In genomic region chr2:157173740-157174184, GRCh38 we compare ENCODE assay signal across 8 cellular contexts.
A peak's percentile ranks its signal among the peaks of the same experiment; 100 is the strongest.
DNase-seq lines count a peak whose midpoint lies in the region; TF ChIP-seq lines count a peak whose summit lies in the region.

No MANE protein-coding gene starts in this region.

- H3K27ac ChIP-seq in left ventricle myocardium inferior (replicated peaks) (peak overlapping the region; percentile 43), subcutaneous abdominal adipose tissue (ENCODE audit: low read depth, low read length) (peak overlapping the region; percentile 14), adrenal gland (peak overlapping the region in 1 of 5 donors; percentile 67)

- no peaks in the 10 kb centered on the region for H3K9me3 ChIP-seq in left ventricle myocardium inferior (replicated peaks)
- no peaks in the 10 kb centered on the region for H3K9me3 ChIP-seq in subcutaneous abdominal adipose tissue (ENCODE audit: control insufficient read depth in 5 of 5, low read length in 5 of 5)
- no peaks in the 10 kb centered on the region for H3K9me3 ChIP-seq in adrenal gland (replicated peaks in 1 of 3)

- intact Hi-C loops in left ventricle myocardium inferior (cut with micrococcal nuclease) (no loop called here), adrenal gland (cut with DNase I) (no loop called here)

- H3K36me3 ChIP-seq in left ventricle myocardium inferior = no peaks in the 10 kb centered on the region
- no peaks in the 10 kb centered on the region for H3K36me3 ChIP-seq in subcutaneous abdominal adipose tissue (ENCODE audit: control insufficient read depth in 5 of 5, insufficient read depth in 5 of 5, low read length in 5 of 5)
- no peaks in the 10 kb centered on the region for H3K36me3 ChIP-seq in adrenal gland (replicated peaks in 1 of 2)

- no peaks in the 10 kb centered on the region for H3K27me3 ChIP-seq in left ventricle myocardium inferior (ENCODE audit: low read depth)
- H3K27me3 ChIP-seq in subcutaneous abdominal adipose tissue (ENCODE audit: control insufficient read depth in 5 of 5, insufficient read depth in 4 of 5, low read length in 5 of 5) = no peaks in the 10 kb centered on the region
- no peaks in the 10 kb centered on the region for H3K27me3 ChIP-seq in adrenal gland

- in situ Hi-C loops in astrocyte of the cerebellum (cut with HindIII; ENCODE audit: low sequenced_read_pairs) = no loop called here

- H3K4me1 ChIP-seq in left ventricle myocardium inferior (peaks cover 15% of the 10 kb centered on the region), subcutaneous abdominal adipose tissue (ENCODE audit: control insufficient read depth in 5 of 5, insufficient read depth in 5 of 5, low read length in 5 of 5) (peaks cover 0 to 16% (median 8%) of the 10 kb centered on the region in 5 donors), adrenal gland (replicated peaks in 1 of 2) (no peaks in the 10 kb centered on the region)

- no peak overlapping the region for H3K4me3 ChIP-seq in HFF-Myc (replicated peaks; ENCODE audit: low read depth, low read length)
- no peak overlapping the region for H3K4me3 ChIP-seq in astrocyte of the cerebellum (ENCODE audit: low read depth, low read length)
- no peak overlapping the region for H3K4me3 ChIP-seq in left ventricle myocardium inferior
- no peak overlapping the region for H3K4me3 ChIP-seq in subcutaneous abdominal adipose tissue (ENCODE audit: low read depth in 1 of 5, low read length in 5 of 5)
- no peak overlapping the region for H3K4me3 ChIP-seq in adrenal gland

- H3K9ac ChIP-seq in subcutaneous abdominal adipose tissue (ENCODE audit: low read length in 5 of 5) = no peak overlapping the region

- no peak for TF ChIP-seq CTCF in HFF-Myc (IDR thresholded peaks at IDR 0.05; ENCODE audit: low read depth, low read length, missing control alignments)
- no peak for TF ChIP-seq CTCF in astrocyte of the cerebellum (IDR thresholded peaks at IDR 0.05; ENCODE audit: low read depth, low read length, missing control alignments)
- no peak for TF ChIP-seq CTCF in left ventricle myocardium inferior (IDR thresholded peaks at IDR 0.05; ENCODE audit: borderline replicate concordance)
- no peak for TF ChIP-seq CTCF in adrenal gland (IDR thresholded peaks at IDR 0.05)

- TF ChIP-seq POLR2A in adrenal gland (IDR thresholded peaks at IDR 0.05) = no peak

- 41 to 58% (median 54%) methylated on average over 5 of the region's 5 CpGs for WGBS in adrenal gland, 4 donors

- peak; percentile 100 for DNase-seq in HFF-Myc (ENCODE audit: extremely low read depth, low read depth)
- peak; percentile 99 for DNase-seq in astrocyte of the cerebellum (ENCODE audit: low read depth)
- no peak for DNase-seq in left ventricle myocardium inferior
- DNase-seq in NK-92 (lab: John Stamatoyannopoulos, UW; ENCODE audit: unreplicated experiment) = no peak
- DNase-seq in KG1 (lab: John Stamatoyannopoulos, UW) = no peak
- DNase-seq in adrenal gland = no peak
- DNase-seq in T-helper 2 cell = no peak

Comparison
In these comparisons a context has a peak if more than half of its experiments do, and no peak if none do; other contexts are left out.
1. DNase-seq: peak in HFF-Myc (single experiment) and astrocyte of the cerebellum (single experiment); none in left ventricle myocardium inferior (single experiment), NK-92 (single experiment), KG1 (single experiment), adrenal gland (0 of 7) and T-helper 2 cell (0 of 5).